Comparison of ENCODE assay signal across 35 cellular contexts in genomic region chr20:14155361-14155760, GRCh38.
"Had no signal": no experiment of that assay in that cellular context is flagged by ENCODE, and none has a peak within 500 bp of the region (broad histone marks: within the 10 kb centered on the region; RNA-seq: fewer than 3 reads in every experiment).

No MANE protein-coding gene starts in this region.

- H3K27me3 ChIP-seq: adrenal gland, ascending aorta, breast epithelium, cardiac muscle cell, dorsolateral prefrontal cortex, esophagus muscularis mucosa, gastroesophageal sphincter had no signal

- H3K4me3 ChIP-seq: adrenal gland, ascending aorta, breast epithelium, cardiac muscle cell, coronary artery, dorsolateral prefrontal cortex, esophagus muscularis mucosa, gastroesophageal sphincter had no signal

- H3K9me3 ChIP-seq: adrenal gland, ascending aorta, breast epithelium, gastroesophageal sphincter had no signal

- H3K4me1 ChIP-seq: adrenal gland, ascending aorta, breast epithelium, esophagus muscularis mucosa, gastroesophageal sphincter had no signal

- H3K36me3 ChIP-seq: adrenal gland, ascending aorta, breast epithelium, cardiac muscle cell, esophagus muscularis mucosa, gastroesophageal sphincter had no signal

- H3K4me3 Mint-ChIP-seq: activated CD4-positive, alpha-beta memory T cell treated with anti-CD3 and anti-CD28 coated beads for 36 hours; activated CD4-positive, alpha-beta T cell treated with anti-CD3 and anti-CD28 coated beads for 36 hours; activated CD4-positive, alpha-beta T cell treated with anti-CD3 and anti-CD28 coated beads, Interleukin-2, amount 10 ng/mL, durations not matched to agents 24 days and 14 days; activated CD8-positive, alpha-beta memory T cell treated with anti-CD3 and anti-CD28 coated beads, Interleukin-2, amount 10 ng/mL, durations not matched to agents 7 days and 5 days; activated CD8-positive, alpha-beta T cell treated with anti-CD3 and anti-CD28 coated beads, Interleukin-2, amount 10 ng/mL, durations not matched to agents 7 days and 5 days; activated naive CD4-positive, alpha-beta T cell treated with anti-CD3 and anti-CD28 coated beads for 36 hours; activated naive CD4-positive, alpha-beta T cell treated with anti-CD3 and anti-CD28 coated beads, Interleukin-2, amount 50 U/mL, for 24 hours; activated naive CD8-positive, alpha-beta T cell treated with anti-CD3 and anti-CD28 coated beads for 36 hours; activated naive CD8-positive, alpha-beta T cell treated with anti-CD3 and anti-CD28 coated beads, Interleukin-2, amount 50 U/mL, for 24 hours; activated T-helper 1 cell treated with anti-CD3 and anti-CD28 coated beads, Interleukin-12 subunit alpha, Interleukin-12 subunit beta, Interleukin-2, Interleukin-4 antibody, amounts not matched to agents 30 ng/mL and 10 ng/mL and 1 ng/mL, durations not matched to agents 14 hours and 24 hours and 36 hours; brain; dendritic cell treated with granulocyte-macrophage colony-stimulating factor and Interleukin-4, amounts not matched to agents 40 ng/mL and 50 ng/mL, for 4 days; endodermal cell had no signal

- H3K36me3 Mint-ChIP-seq: activated CD4-positive, alpha-beta memory T cell treated with anti-CD3 and anti-CD28 coated beads for 36 hours; activated CD8-positive, alpha-beta memory T cell treated with anti-CD3 and anti-CD28 coated beads, Interleukin-2, amount 10 ng/mL, durations not matched to agents 7 days and 5 days; activated naive CD4-positive, alpha-beta T cell treated with anti-CD3 and anti-CD28 coated beads, Interleukin-2, amount 50 U/mL, for 24 hours; activated naive CD8-positive, alpha-beta T cell treated with anti-CD3 and anti-CD28 coated beads for 36 hours; brain had no signal

- ATAC-seq: activated CD4-positive, alpha-beta T cell treated with anti-CD3 and anti-CD28 coated beads for 36 hours; activated CD8-positive, alpha-beta memory T cell treated with anti-CD3 and anti-CD28 coated beads, Interleukin-2, amount 10 ng/mL, durations not matched to agents 7 days and 5 days; activated CD8-positive, alpha-beta T cell treated with anti-CD3 and anti-CD28 coated beads, Interleukin-2, amount 10 ng/mL, durations not matched to agents 7 days and 5 days; activated naive CD8-positive, alpha-beta T cell treated with anti-CD3 and anti-CD28 coated beads, Interleukin-2, amount 50 U/mL, for 24 hours; gastroesophageal sphincter had no signal

- H3K9me3 Mint-ChIP-seq: activated T-helper 1 cell treated with anti-CD3 and anti-CD28 coated beads, Interleukin-12 subunit alpha, Interleukin-12 subunit beta, Interleukin-2, Interleukin-4 antibody, amounts not matched to agents 30 ng/mL and 10 ng/mL and 1 ng/mL, durations not matched to agents 14 hours and 24 hours and 36 hours had no signal

- H3K4me1 Mint-ChIP-seq: activated CD4-positive, alpha-beta T cell treated with anti-CD3 and anti-CD28 coated beads for 36 hours; activated CD4-positive, alpha-beta T cell treated with anti-CD3 and anti-CD28 coated beads, Interleukin-2, amount 10 ng/mL, durations not matched to agents 24 days and 14 days; activated CD8-positive, alpha-beta memory T cell treated with anti-CD3 and anti-CD28 coated beads, Interleukin-2, amount 10 ng/mL, durations not matched to agents 7 days and 5 days; activated naive CD4-positive, alpha-beta T cell treated with anti-CD3 and anti-CD28 coated beads, Interleukin-2, amount 50 U/mL, for 24 hours; activated naive CD8-positive, alpha-beta T cell treated with anti-CD3 and anti-CD28 coated beads for 36 hours; activated naive CD8-positive, alpha-beta T cell treated with anti-CD3 and anti-CD28 coated beads, Interleukin-2, amount 50 U/mL, for 24 hours; brain had no signal

- H3K27ac Mint-ChIP-seq: activated CD4-positive, alpha-beta memory T cell treated with anti-CD3 and anti-CD28 coated beads for 36 hours; activated CD4-positive, alpha-beta T cell treated with anti-CD3 and anti-CD28 coated beads for 36 hours; activated CD4-positive, alpha-beta T cell treated with anti-CD3 and anti-CD28 coated beads, Interleukin-2, amount 10 ng/mL, durations not matched to agents 24 days and 14 days; activated CD8-positive, alpha-beta memory T cell treated with anti-CD3 and anti-CD28 coated beads, Interleukin-2, amount 10 ng/mL, durations not matched to agents 7 days and 5 days; activated CD8-positive, alpha-beta T cell treated with anti-CD3 and anti-CD28 coated beads, Interleukin-2, amount 10 ng/mL, durations not matched to agents 7 days and 5 days; activated naive CD4-positive, alpha-beta T cell treated with anti-CD3 and anti-CD28 coated beads for 36 hours; activated naive CD4-positive, alpha-beta T cell treated with anti-CD3 and anti-CD28 coated beads, Interleukin-2, amount 50 U/mL, for 24 hours; activated naive CD8-positive, alpha-beta T cell treated with anti-CD3 and anti-CD28 coated beads for 36 hours; activated naive CD8-positive, alpha-beta T cell treated with anti-CD3 and anti-CD28 coated beads, Interleukin-2, amount 50 U/mL, for 24 hours; activated T-helper 1 cell treated with anti-CD3 and anti-CD28 coated beads, Interleukin-12 subunit alpha, Interleukin-12 subunit beta, Interleukin-2, Interleukin-4 antibody, amounts not matched to agents 30 ng/mL and 10 ng/mL and 1 ng/mL, durations not matched to agents 14 hours and 24 hours and 36 hours; activated T-helper 2 cell treated with anti-CD3 and anti-CD28 coated beads, Interferon-gamma antibody, Interleukin-2, Interleukin-4, amounts not matched to agents 10 μg/mL and 5 μg/mL and 100 μg/mL, durations not matched to agents 14 hours and 24 hours and 36 hours; dendritic cell treated with granulocyte-macrophage colony-stimulating factor and Interleukin-4, amounts not matched to agents 40 ng/mL and 50 ng/mL, for 4 days; endodermal cell had no signal

- H3K27ac ChIP-seq: adrenal gland, ascending aorta, breast epithelium, cardiac muscle cell, coronary artery, dorsolateral prefrontal cortex, esophagus muscularis mucosa, gastroesophageal sphincter had no signal

- H3K27me3 Mint-ChIP-seq: activated CD4-positive, alpha-beta memory T cell treated with anti-CD3 and anti-CD28 coated beads for 36 hours; activated CD4-positive, alpha-beta T cell treated with anti-CD3 and anti-CD28 coated beads for 36 hours; activated CD4-positive, alpha-beta T cell treated with anti-CD3 and anti-CD28 coated beads, Interleukin-2, amount 10 ng/mL, durations not matched to agents 24 days and 14 days; activated CD8-positive, alpha-beta memory T cell treated with anti-CD3 and anti-CD28 coated beads, Interleukin-2, amount 10 ng/mL, durations not matched to agents 7 days and 5 days; activated naive CD4-positive, alpha-beta T cell treated with anti-CD3 and anti-CD28 coated beads, Interleukin-2, amount 50 U/mL, for 24 hours; activated naive CD8-positive, alpha-beta T cell treated with anti-CD3 and anti-CD28 coated beads for 36 hours; activated naive CD8-positive, alpha-beta T cell treated with anti-CD3 and anti-CD28 coated beads, Interleukin-2, amount 50 U/mL, for 24 hours; brain; dendritic cell treated with granulocyte-macrophage colony-stimulating factor and Interleukin-4, amounts not matched to agents 40 ng/mL and 50 ng/mL, for 4 days had no signal

- DNase-seq: activated CD4-positive, alpha-beta memory T cell treated with anti-CD3 and anti-CD28 coated beads for 36 hours; activated CD4-positive, alpha-beta T cell treated with anti-CD3 and anti-CD28 coated beads for 36 hours; activated CD4-positive, alpha-beta T cell treated with anti-CD3 and anti-CD28 coated beads, Interleukin-2, amount 10 ng/mL, durations not matched to agents 24 days and 14 days; activated CD4-positive, CD25-positive, alpha-beta regulatory T cell; activated CD4-positive, CD25-positive, alpha-beta regulatory T cell treated with anti-CD3 and anti-CD28 coated beads, Interleukin-2, amount 50 U/mL, for 72 hours; activated CD8-positive, alpha-beta memory T cell treated with anti-CD3 and anti-CD28 coated beads, Interleukin-2, amount 10 ng/mL, durations not matched to agents 7 days and 5 days; activated CD8-positive, alpha-beta memory T cell treated with anti-CD3 and anti-CD28 coated beads, Interleukin-2, amount 50 U/mL, for 4 hours; activated CD8-positive, alpha-beta T cell treated with anti-CD3 and anti-CD28 coated beads, Interleukin-2, amount 10 ng/mL, durations not matched to agents 7 days and 5 days; activated effector memory CD4-positive, alpha-beta T cell treated with anti-CD3 and anti-CD28 coated beads, Interleukin-2, amount 50 U/mL, for 16 hours; activated naive CD4-positive, alpha-beta T cell treated with anti-CD3 and anti-CD28 coated beads for 36 hours; activated naive CD8-positive, alpha-beta T cell treated with anti-CD3 and anti-CD28 coated beads for 36 hours; activated naive CD8-positive, alpha-beta T cell treated with anti-CD3 and anti-CD28 coated beads, Interleukin-2, amount 50 U/mL, for 24 hours; activated T-cell treated with anti-CD3 and anti-CD28 coated beads, Interleukin-2, amount 50 U/mL, for 1 hour; activated T-cell treated with anti-CD3 and anti-CD28 coated beads, Interleukin-2, amount 50 U/mL, for 48 hours; adrenal gland; central memory CD4-positive, alpha-beta T cell; cerebellar nuclear complex; dorsolateral prefrontal cortex; effector memory CD4-positive, alpha-beta T cell; endodermal cell; erythroblast; foreskin melanocyte; head of caudate nucleus; T-helper 2 cell had no signal
